In the genomic region with DNA sequence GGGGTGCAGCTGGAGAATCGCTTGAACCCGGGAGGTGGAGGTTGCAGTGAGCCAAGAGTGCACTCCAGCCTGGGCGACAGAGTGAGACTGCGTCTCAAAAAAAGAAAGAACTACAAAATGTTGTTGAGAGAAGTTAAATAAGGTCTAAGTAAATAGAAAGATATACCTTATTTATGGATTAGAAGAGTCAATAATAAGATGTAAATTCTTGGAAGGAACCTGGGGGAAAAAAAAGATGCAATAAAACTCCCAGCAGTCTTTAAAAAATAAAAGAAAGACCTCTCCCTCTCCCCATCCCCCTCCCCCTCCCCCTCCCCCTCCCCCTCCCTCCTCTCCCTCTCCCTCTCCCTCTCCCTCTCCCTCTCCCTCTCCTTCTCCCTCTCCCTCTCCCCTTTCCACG, we compare ENCODE assay signal across 8 cellular contexts.
"Had no signal": no experiment of that assay in that cellular context is flagged by ENCODE, and none has a peak within 500 bp of the region (broad histone marks: within the 10 kb centered on the region; RNA-seq: fewer than 3 reads in every experiment).

No MANE protein-coding gene starts in this region.

- H3K27ac ChIP-seq: HL-60 had no signal

- H3K4me3 ChIP-seq: HAP-1 had no signal

- H3K27ac Mint-ChIP-seq: HFFc6, IgD-negative memory B cell had no signal

- H3K4me3 Mint-ChIP-seq: HFFc6, IgD-negative memory B cell had no signal

- H3K9me3 ChIP-seq: HAP-1 had no signal

- DNase-seq: GOT3, H7, HFFc6 had no signal

- ATAC-seq: HCT116, HepG2 had no signal

- H3K36me3 ChIP-seq: HAP-1 had no signal

- H3K9me3 Mint-ChIP-seq: HFFc6 had no signal
